8 cellular contexts compared by ENCODE assay signal in genomic region chr21:37220981-37221664, GRCh38. TPM values are rescaled to one million over a fixed set of nuclear protein-coding genes. Genes with fewer than 3 reads are reported as not detected.
A peak's percentile ranks its signal among the peaks of the same experiment; 100 is the strongest.
DNase-seq lines count a peak whose midpoint lies in the region; ATAC-seq and TF ChIP-seq lines count a peak whose summit lies in the region.

No MANE protein-coding gene starts in this region.

- H3K9ac ChIP-seq in colonic mucosa (ENCODE audit: low read depth in 2 of 2, low read length in 2 of 2), result peak overlapping the region; percentile 28 to 75

- DNase-seq in AML-193 (lab: John Stamatoyannopoulos, UW), result peak; percentile 84 to 95
- DNase-seq in NCI-H460 (ENCODE audit: extremely low read depth, low read depth), result peak; percentile 89
- DNase-seq in activated CD4-positive, alpha-beta T cell treated with anti-CD3 and anti-CD28 coated beads for 4 hours, result peak; percentile 97
- peak; percentile 95 for DNase-seq in colonic mucosa
- DNase-seq in left kidney (ENCODE audit: low read depth, low spot score), result peak; percentile 96
- peak; percentile 97 for DNase-seq in stimulated activated CD4-positive, alpha-beta T cell treated with anti-CD3 and anti-CD28 coated beads, Interleukin-2, amount 100 ng/mL, for 24 hours

- intact Hi-C loops in colonic mucosa (cut with DNase I), result no loop called here

- H3K36me3 ChIP-seq in colonic mucosa, result no peaks in the 10 kb centered on the region

- H3K27me3 ChIP-seq in colonic mucosa, result no peaks in the 10 kb centered on the region

- H3K4me1 ChIP-seq in colonic mucosa, result no peaks in the 10 kb centered on the region

- H3K4me3 ChIP-seq in colonic mucosa, result peak overlapping the region; percentile 61

- H3K27ac ChIP-seq in colonic mucosa, result peak overlapping the region; percentile 65

- no peaks in the 10 kb centered on the region for H3K9me3 ChIP-seq in colonic mucosa

- TF ChIP-seq CTCF in colonic mucosa (IDR thresholded peaks at IDR 0.05), result no peak

- ATAC-seq in GM19035 (IDR thresholded peaks at IDR 0.05; ENCODE audit: unreplicated experiment), result peak; percentile 89
- peak; percentile 87 for ATAC-seq in HG03342 (IDR thresholded peaks at IDR 0.05; ENCODE audit: unreplicated experiment)

RNA-seq across cellular contexts. Expression of gene VPS26C, which starts 46.0 kb away (rescaled TPM):
- 32.6 and 41.4 TPM in 2 replicates for total RNA-seq in NCI-H460 (2014; rRNA removed; shearing (Covaris generic))
- polyA plus RNA-seq in NCI-H460 (2014; cell fraction: nucleus; rRNA removed), result 24.3 and 29.7 TPM in 2 replicates
- total RNA-seq in colonic mucosa, result 10 to 100 TPM; 48.1 to 60.7 TPM

Comparison
In these comparisons a context has a peak if more than half of its experiments do, and no peak if none do; other contexts are left out.
1. Peak in every context shown above with its lines: DNase-seq, ATAC-seq, H3K4me3 ChIP-seq and H3K27ac ChIP-seq.